13 cellular contexts compared by ENCODE assay signal in the genomic region with DNA sequence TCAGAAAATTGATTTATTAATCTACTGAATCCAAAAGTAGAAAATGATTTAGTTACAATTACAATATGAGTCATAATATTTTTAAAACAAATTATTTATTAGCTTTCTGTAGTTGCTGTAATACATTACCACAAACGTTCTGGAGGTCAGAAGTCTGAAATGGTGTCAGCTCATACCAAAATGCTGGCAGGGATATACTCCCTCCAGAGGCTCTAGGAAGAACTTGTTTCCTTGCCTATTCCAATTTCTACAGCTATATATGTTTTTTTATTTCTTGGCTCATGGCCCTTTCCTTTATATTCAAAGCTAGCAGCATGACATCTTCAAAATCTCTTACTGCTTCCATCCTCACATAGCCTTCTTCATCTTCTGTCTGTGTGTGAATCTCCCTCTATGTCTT.
"Had no signal": no experiment of that assay in that cellular context is flagged by ENCODE, and none has a peak within 500 bp of the region (broad histone marks: within the 10 kb centered on the region; RNA-seq: fewer than 3 reads in every experiment).

No MANE protein-coding gene starts in this region.

- H3K4me3 Mint-ChIP-seq: activated CD4-positive, alpha-beta memory T cell treated with anti-CD3 and anti-CD28 coated beads, Interleukin-2, amount 10 ng/mL, durations not matched to agents 7 days and 5 days; activated naive CD4-positive, alpha-beta T cell treated with anti-CD3 and anti-CD28 coated beads, Interleukin-2, amount 10 ng/mL, durations not matched to agents 7 days and 5 days; activated T-cell treated with anti-CD3 and anti-CD28 coated beads, Interleukin-2, amount 50 U/mL, for 24 hours; dendritic cell treated with granulocyte-macrophage colony-stimulating factor and Interleukin-4, amounts not matched to agents 40 ng/mL and 50 ng/mL, for 4 days; natural killer cell treated with Interleukin-12 subunit alpha and Interleukin-12 subunit beta and Interleukin-15 and Interleukin-18, amount 100 ng/mL, for 72 hours had no signal

- H3K9me3 ChIP-seq: prostate gland had no signal

- H3K9me3 Mint-ChIP-seq: activated naive CD4-positive, alpha-beta T cell treated with anti-CD3 and anti-CD28 coated beads, Interleukin-2, amount 10 ng/mL, durations not matched to agents 7 days and 5 days had no signal

- H3K27ac ChIP-seq: foreskin keratinocyte, prostate gland had no signal

- FAIRE-seq: astrocyte, bronchial epithelial cell had no signal

- H3K36me3 ChIP-seq: prostate gland had no signal

- H3K4me3 ChIP-seq: prostate gland had no signal

- H3K4me1 ChIP-seq: foreskin keratinocyte, prostate gland had no signal

- H3K36me3 Mint-ChIP-seq: activated naive CD4-positive, alpha-beta T cell treated with anti-CD3 and anti-CD28 coated beads, Interleukin-2, amount 10 ng/mL, durations not matched to agents 7 days and 5 days; natural killer cell treated with Interleukin-12 subunit alpha and Interleukin-12 subunit beta and Interleukin-15 and Interleukin-18, amount 100 ng/mL, for 72 hours had no signal

- H3K27me3 ChIP-seq: foreskin keratinocyte had no signal

- H3K27me3 Mint-ChIP-seq: activated CD4-positive, alpha-beta memory T cell treated with anti-CD3 and anti-CD28 coated beads, Interleukin-2, amount 10 ng/mL, durations not matched to agents 7 days and 5 days; activated naive CD4-positive, alpha-beta T cell treated with anti-CD3 and anti-CD28 coated beads, Interleukin-2, amount 10 ng/mL, durations not matched to agents 7 days and 5 days; activated T-cell treated with anti-CD3 and anti-CD28 coated beads, Interleukin-2, amount 50 U/mL, for 24 hours; dendritic cell treated with granulocyte-macrophage colony-stimulating factor and Interleukin-4, amounts not matched to agents 40 ng/mL and 50 ng/mL, for 4 days; natural killer cell treated with Interleukin-12 subunit alpha and Interleukin-12 subunit beta and Interleukin-15 and Interleukin-18, amount 100 ng/mL, for 72 hours had no signal

- H3K27ac Mint-ChIP-seq: activated CD4-positive, alpha-beta memory T cell treated with anti-CD3 and anti-CD28 coated beads, Interleukin-2, amount 10 ng/mL, durations not matched to agents 7 days and 5 days; activated naive CD4-positive, alpha-beta T cell treated with anti-CD3 and anti-CD28 coated beads, Interleukin-2, amount 10 ng/mL, durations not matched to agents 7 days and 5 days; activated T-cell treated with anti-CD3 and anti-CD28 coated beads, Interleukin-2, amount 50 U/mL, for 24 hours; dendritic cell treated with granulocyte-macrophage colony-stimulating factor and Interleukin-4, amounts not matched to agents 40 ng/mL and 50 ng/mL, for 4 days; natural killer cell treated with Interleukin-12 subunit alpha and Interleukin-12 subunit beta and Interleukin-15 and Interleukin-18, amount 100 ng/mL, for 72 hours had no signal

- H3K4me1 Mint-ChIP-seq: activated CD4-positive, alpha-beta memory T cell treated with anti-CD3 and anti-CD28 coated beads, Interleukin-2, amount 10 ng/mL, durations not matched to agents 7 days and 5 days; activated naive CD4-positive, alpha-beta T cell treated with anti-CD3 and anti-CD28 coated beads, Interleukin-2, amount 10 ng/mL, durations not matched to agents 7 days and 5 days had no signal

- DNase-seq: activated CD4-positive, alpha-beta memory T cell treated with anti-CD3 and anti-CD28 coated beads, Interleukin-2, amount 10 ng/mL, durations not matched to agents 7 days and 5 days; activated naive CD4-positive, alpha-beta T cell treated with anti-CD3 and anti-CD28 coated beads, Interleukin-2, amount 10 ng/mL, durations not matched to agents 7 days and 5 days; activated T-cell treated with anti-CD3 and anti-CD28 coated beads, Interleukin-2, amount 50 U/mL, for 24 hours; effector memory CD4-positive, alpha-beta T cell; foreskin keratinocyte; occipital lobe; stimulated activated CD4-positive, alpha-beta T cell treated with anti-CD3 and anti-CD28 coated beads, Interleukin-1b, Interleukin-23, amount 100 ng/mL, for 48 hours; T1000 had no signal
